ENCODE assay signal across 32 cellular contexts in genomic region chr2:219996366-219996765, GRCh38.
"Had no signal": no experiment of that assay in that cellular context is flagged by ENCODE, and none has a peak within 500 bp of the region (broad histone marks: within the 10 kb centered on the region; RNA-seq: fewer than 3 reads in every experiment).

No MANE protein-coding gene starts in this region.

- H3K4me1 Mint-ChIP-seq: activated CD4-positive, alpha-beta T cell treated with anti-CD3 and anti-CD28 coated beads for 36 hours; activated CD4-positive, alpha-beta T cell treated with anti-CD3 and anti-CD28 coated beads, Interleukin-2, amount 10 ng/mL, durations not matched to agents 7 days and 5 days had no signal

- H3K36me3 Mint-ChIP-seq: activated naive CD4-positive, alpha-beta T cell treated with anti-CD3 and anti-CD28 coated beads, Interleukin-2, amount 50 U/mL, for 72 hours; WTC11 had no signal

- DNase-seq: activated CD4-positive, alpha-beta T cell treated with anti-CD3 and anti-CD28 coated beads for 36 hours; activated CD4-positive, alpha-beta T cell treated with anti-CD3 and anti-CD28 coated beads, Interleukin-2, amount 10 ng/mL, durations not matched to agents 7 days and 5 days; activated CD4-positive, alpha-beta T cell treated with anti-CD3 and anti-CD28 coated beads, Interleukin-2, amount 50 U/mL, for 48 hours; activated CD8-positive, alpha-beta T cell treated with anti-CD3 and anti-CD28 coated beads, Interleukin-2, amount 10 ng/mL, durations not matched to agents 7 days and 5 days; activated gamma-delta T cell; activated naive CD4-positive, alpha-beta T cell treated with anti-CD3 and anti-CD28 coated beads for 36 hours; activated T-cell treated with anti-CD3 and anti-CD28 coated beads, Interleukin-2, amount 50 U/mL, for 24 hours; adrenal gland; brain microvascular endothelial cell; central memory CD4-positive, alpha-beta T cell; Kasumi-1; KG1; MG63; NCI-H1048; NCI-H1105 treated with DMSO at 0.1 percent for 48 hours; NCI-H1436; NCI-H1694 treated with DMSO at 0.1 percent for 48 hours; NCI-H2029; NCI-H345; NCI-H524 treated with DMSO at 0.1 percent for 48 hours; PC-3; Peyer's patch; RPMI8226; SHP77 treated with DMSO at 0.1 percent for 48 hours; SK-N-SH had no signal

- H3K4me3 ChIP-seq: adrenal gland, MG63, Peyer's patch, SJSA1 had no signal

- H3K36me3 ChIP-seq: adrenal gland, brain microvascular endothelial cell, MG63, Peyer's patch, SJSA1 had no signal

- H3K27me3 Mint-ChIP-seq: activated CD4-positive, alpha-beta T cell treated with anti-CD3 and anti-CD28 coated beads for 36 hours; activated CD4-positive, alpha-beta T cell treated with anti-CD3 and anti-CD28 coated beads, Interleukin-2, amount 10 ng/mL, durations not matched to agents 7 days and 5 days; activated T-cell treated with anti-CD3 and anti-CD28 coated beads, Interleukin-2, amount 50 U/mL, for 24 hours had no signal

- H3K4me1 ChIP-seq: adrenal gland, Peyer's patch had no signal

- H3K27ac Mint-ChIP-seq: activated CD4-positive, alpha-beta T cell treated with anti-CD3 and anti-CD28 coated beads for 36 hours; activated CD4-positive, alpha-beta T cell treated with anti-CD3 and anti-CD28 coated beads, Interleukin-2, amount 10 ng/mL, durations not matched to agents 7 days and 5 days; activated CD8-positive, alpha-beta T cell treated with anti-CD3 and anti-CD28 coated beads, Interleukin-2, amount 10 ng/mL, durations not matched to agents 7 days and 5 days; activated naive CD4-positive, alpha-beta T cell treated with anti-CD3 and anti-CD28 coated beads for 36 hours; activated naive CD4-positive, alpha-beta T cell treated with anti-CD3 and anti-CD28 coated beads, Interleukin-2, amount 50 U/mL, for 72 hours; activated T-cell treated with anti-CD3 and anti-CD28 coated beads, Interleukin-2, amount 50 U/mL, for 24 hours; activated T-helper 2 cell treated with anti-CD3 and anti-CD28 coated beads, Interferon-gamma antibody, Interleukin-2, Interleukin-4, amounts not matched to agents 10 μg/mL and 5 μg/mL and 100 μg/mL, durations not matched to agents 14 hours and 24 hours and 36 hours; T-helper 1 cell treated with Interleukin-12 subunit alpha and Interleukin-12 subunit beta and Interleukin-4 antibody, amounts not matched to agents 30 μg/mL and 1 μg/mL, for 36 hours; T-helper 2 cell treated with Interferon-gamma antibody and Interleukin-4, amounts not matched to agents 5 μg/mL and 100 μg/mL, for 36 hours; WTC11 had no signal

- H3K27ac ChIP-seq: adrenal gland, brain microvascular endothelial cell, Peyer's patch, SJSA1 had no signal

- H3K27me3 ChIP-seq: adrenal gland, brain microvascular endothelial cell, MG63, Peyer's patch, SJSA1 had no signal

- H3K9me3 ChIP-seq: adrenal gland, MG63, Peyer's patch, SJSA1, SK-N-SH had no signal

- H3K4me3 Mint-ChIP-seq: activated CD4-positive, alpha-beta T cell treated with anti-CD3 and anti-CD28 coated beads for 36 hours; activated CD4-positive, alpha-beta T cell treated with anti-CD3 and anti-CD28 coated beads, Interleukin-2, amount 10 ng/mL, durations not matched to agents 7 days and 5 days; activated CD8-positive, alpha-beta T cell treated with anti-CD3 and anti-CD28 coated beads, Interleukin-2, amount 10 ng/mL, durations not matched to agents 7 days and 5 days; activated naive CD4-positive, alpha-beta T cell treated with anti-CD3 and anti-CD28 coated beads for 36 hours; activated T-cell treated with anti-CD3 and anti-CD28 coated beads, Interleukin-2, amount 50 U/mL, for 24 hours; T-helper 1 cell treated with Interleukin-12 subunit alpha and Interleukin-12 subunit beta and Interleukin-4 antibody, amounts not matched to agents 30 μg/mL and 1 μg/mL, for 36 hours; T-helper 2 cell treated with Interferon-gamma antibody and Interleukin-4, amounts not matched to agents 5 μg/mL and 100 μg/mL, for 36 hours; WTC11 had no signal

- ATAC-seq: activated CD4-positive, alpha-beta T cell treated with anti-CD3 and anti-CD28 coated beads for 36 hours; activated CD4-positive, CD25-positive, alpha-beta regulatory T cell treated with anti-CD3 and anti-CD28 coated beads, Interleukin-2, amount 50 U/mL, for 24 hours; activated CD8-positive, alpha-beta T cell treated with anti-CD3 and anti-CD28 coated beads, Interleukin-2, amount 10 ng/mL, durations not matched to agents 7 days and 5 days; activated naive CD4-positive, alpha-beta T cell treated with anti-CD3 and anti-CD28 coated beads, Interleukin-2, amount 50 U/mL, for 72 hours; PC-3 had no signal

- H3K9me3 Mint-ChIP-seq: activated CD4-positive, alpha-beta T cell treated with anti-CD3 and anti-CD28 coated beads, Interleukin-2, amount 10 ng/mL, durations not matched to agents 7 days and 5 days; activated naive CD4-positive, alpha-beta T cell treated with anti-CD3 and anti-CD28 coated beads for 36 hours; activated naive CD4-positive, alpha-beta T cell treated with anti-CD3 and anti-CD28 coated beads, Interleukin-2, amount 50 U/mL, for 72 hours; activated T-cell treated with anti-CD3 and anti-CD28 coated beads, Interleukin-2, amount 50 U/mL, for 24 hours; activated T-helper 2 cell treated with anti-CD3 and anti-CD28 coated beads, Interferon-gamma antibody, Interleukin-2, Interleukin-4, amounts not matched to agents 10 μg/mL and 5 μg/mL and 100 μg/mL, durations not matched to agents 14 hours and 24 hours and 36 hours; T-helper 1 cell treated with Interleukin-12 subunit alpha and Interleukin-12 subunit beta and Interleukin-4 antibody, amounts not matched to agents 30 μg/mL and 1 μg/mL, for 36 hours; T-helper 2 cell treated with Interferon-gamma antibody and Interleukin-4, amounts not matched to agents 5 μg/mL and 100 μg/mL, for 36 hours; WTC11 had no signal
